15 cellular contexts compared by ENCODE assay signal in genomic region chr3:188746291-188746783, GRCh38.
DNase-seq lines count a peak whose midpoint lies in the region; ATAC-seq and TF ChIP-seq lines count a peak whose summit lies in the region.
"Had no signal": no experiment of that assay in that cellular context is flagged by ENCODE, and none has a peak within 500 bp of the region (broad histone marks: within the 10 kb centered on the region; RNA-seq: fewer than 3 reads in every experiment).

No MANE protein-coding gene starts in this region.

- no peaks in the 10 kb centered on the region for H3K27me3 ChIP-seq in adrenal gland
- no peaks in the 10 kb centered on the region for H3K27me3 ChIP-seq in subcutaneous abdominal adipose tissue (ENCODE audit: control insufficient read depth in 5 of 5, insufficient read depth in 4 of 5, low read length in 5 of 5)

- peak overlapping the region; percentile 9 for H3K27ac Mint-ChIP-seq in activated naive CD4-positive, alpha-beta T cell treated with anti-CD3 and anti-CD28 coated beads, Interleukin-2, amount 50 U/mL, for 24 hours
- no peak overlapping the region for H3K27ac Mint-ChIP-seq in activated naive CD4-positive, alpha-beta T cell treated with anti-CD3 and anti-CD28 coated beads, Interleukin-2, amount 10 ng/mL, durations not matched to agents 7 days and 5 days
- H3K27ac Mint-ChIP-seq: CD4-positive, alpha-beta T cell had no signal

- intact Hi-C loops in adrenal gland (cut with DNase I): no loop called here

- peaks cover 10 to 14% of the 10 kb centered on the region in 2 donors for H3K4me1 ChIP-seq in adrenal gland (replicated peaks in 1 of 2)
- H3K4me1 ChIP-seq in subcutaneous abdominal adipose tissue (ENCODE audit: control insufficient read depth in 5 of 5, insufficient read depth in 5 of 5, low read length in 5 of 5): peaks cover 0 to 20% (median 8%) of the 10 kb centered on the region in 5 donors

- no peak for DNase-seq in activated naive CD4-positive, alpha-beta T cell treated with anti-CD3 and anti-CD28 coated beads, Interleukin-2, amount 10 ng/mL, durations not matched to agents 7 days and 5 days
- peak in 2 of 7 donors; percentile 32 to 36 for DNase-seq in adrenal gland
- DNase-seq in left lobe of liver (ENCODE audit: low spot score): peak; percentile 68
- no peak for DNase-seq in KG1 (lab: John Stamatoyannopoulos, UW)
- DNase-seq: CD4-positive, alpha-beta T cell; GOT3; Karpas-422; NCI-H1105; NCI-H1694; SHP77; SK-N-SH had no signal

- 48 to 52% (median 50%) methylated on average over 3 of the region's 3 CpGs for WGBS in adrenal gland, 4 donors

- no peaks in the 10 kb centered on the region for H3K27me3 Mint-ChIP-seq in activated naive CD4-positive, alpha-beta T cell treated with anti-CD3 and anti-CD28 coated beads, Interleukin-2, amount 50 U/mL, for 24 hours
- no peaks in the 10 kb centered on the region for H3K27me3 Mint-ChIP-seq in activated naive CD4-positive, alpha-beta T cell treated with anti-CD3 and anti-CD28 coated beads, Interleukin-2, amount 10 ng/mL, durations not matched to agents 7 days and 5 days
- H3K27me3 Mint-ChIP-seq: CD4-positive, alpha-beta T cell had no signal

- CTCF ChIA-PET in activated naive CD4-positive, alpha-beta T cell treated with anti-CD3 and anti-CD28 coated beads, Interleukin-2, amount 10 ng/mL, durations not matched to agents 7 days and 5 days (lab: Charles Lee): interaction anchor here (0.7 to 4.8 kb wide), 4 partner anchors 12 to 1007 kb away, joined by 3 to 41 read pairs (median 3); no protein-coding TSS in a partner anchor

- H3K4me1 Mint-ChIP-seq in activated naive CD4-positive, alpha-beta T cell treated with anti-CD3 and anti-CD28 coated beads, Interleukin-2, amount 50 U/mL, for 24 hours: peaks cover 6% of the 10 kb centered on the region
- no peaks in the 10 kb centered on the region for H3K4me1 Mint-ChIP-seq in activated naive CD4-positive, alpha-beta T cell treated with anti-CD3 and anti-CD28 coated beads, Interleukin-2, amount 10 ng/mL, durations not matched to agents 7 days and 5 days

- H3K4me3 ChIP-seq in adrenal gland (no peak overlapping the region), subcutaneous abdominal adipose tissue (ENCODE audit: low read depth in 1 of 5, low read length in 5 of 5) (no peak overlapping the region)

- ATAC-seq in left lobe of liver: peak; percentile 75
- no peak for ATAC-seq in GM21423 (IDR thresholded peaks at IDR 0.05; ENCODE audit: unreplicated experiment)
- no peak for ATAC-seq in HG02884 (IDR thresholded peaks at IDR 0.05; ENCODE audit: unreplicated experiment)

- no peaks in the 10 kb centered on the region for H3K36me3 Mint-ChIP-seq in activated naive CD4-positive, alpha-beta T cell treated with anti-CD3 and anti-CD28 coated beads, Interleukin-2, amount 50 U/mL, for 24 hours
- H3K36me3 Mint-ChIP-seq in activated naive CD4-positive, alpha-beta T cell treated with anti-CD3 and anti-CD28 coated beads, Interleukin-2, amount 10 ng/mL, durations not matched to agents 7 days and 5 days: no peaks in the 10 kb centered on the region

- H3K27ac ChIP-seq in adrenal gland: peak overlapping the region in 4 of 5 donors; percentile 14 to 46 (median 25)
- peak overlapping the region; percentile 81 for H3K27ac ChIP-seq in subcutaneous abdominal adipose tissue (ENCODE audit: low read depth, low read length)

- H3K9me3 ChIP-seq in adrenal gland (replicated peaks in 1 of 3) (no peaks in the 10 kb centered on the region), subcutaneous abdominal adipose tissue (ENCODE audit: control insufficient read depth in 5 of 5, low read length in 5 of 5) (no peaks in the 10 kb centered on the region)
- H3K9me3 ChIP-seq: SK-N-SH had no signal

- H3K4me3 Mint-ChIP-seq in activated naive CD4-positive, alpha-beta T cell treated with anti-CD3 and anti-CD28 coated beads, Interleukin-2, amount 50 U/mL, for 24 hours: no peak overlapping the region
- H3K4me3 Mint-ChIP-seq in activated naive CD4-positive, alpha-beta T cell treated with anti-CD3 and anti-CD28 coated beads, Interleukin-2, amount 10 ng/mL, durations not matched to agents 7 days and 5 days: no peak overlapping the region
- H3K4me3 Mint-ChIP-seq: CD4-positive, alpha-beta T cell had no signal

- peak overlapping the region in 2 of 5 donors; percentile 6 to 16 for H3K9ac ChIP-seq in subcutaneous abdominal adipose tissue (ENCODE audit: low read length in 5 of 5)
- H3K9ac ChIP-seq: SK-N-SH had no signal

- TF ChIP-seq CTCF in adrenal gland (IDR thresholded peaks at IDR 0.05): no peak

- H3K36me3 ChIP-seq in adrenal gland (replicated peaks in 1 of 2) (no peaks in the 10 kb centered on the region), subcutaneous abdominal adipose tissue (ENCODE audit: control insufficient read depth in 5 of 5, insufficient read depth in 5 of 5, low read length in 5 of 5) (no peaks in the 10 kb centered on the region)

- no peak for TF ChIP-seq POLR2A in adrenal gland (IDR thresholded peaks at IDR 0.05)

- H3K9me3 Mint-ChIP-seq in activated naive CD4-positive, alpha-beta T cell treated with anti-CD3 and anti-CD28 coated beads, Interleukin-2, amount 50 U/mL, for 24 hours: no peaks in the 10 kb centered on the region
- no peaks in the 10 kb centered on the region for H3K9me3 Mint-ChIP-seq in activated naive CD4-positive, alpha-beta T cell treated with anti-CD3 and anti-CD28 coated beads, Interleukin-2, amount 10 ng/mL, durations not matched to agents 7 days and 5 days
- H3K9me3 Mint-ChIP-seq: CD4-positive, alpha-beta T cell had no signal
